ENCODE assay signal across 28 cellular contexts in the genomic region with DNA sequence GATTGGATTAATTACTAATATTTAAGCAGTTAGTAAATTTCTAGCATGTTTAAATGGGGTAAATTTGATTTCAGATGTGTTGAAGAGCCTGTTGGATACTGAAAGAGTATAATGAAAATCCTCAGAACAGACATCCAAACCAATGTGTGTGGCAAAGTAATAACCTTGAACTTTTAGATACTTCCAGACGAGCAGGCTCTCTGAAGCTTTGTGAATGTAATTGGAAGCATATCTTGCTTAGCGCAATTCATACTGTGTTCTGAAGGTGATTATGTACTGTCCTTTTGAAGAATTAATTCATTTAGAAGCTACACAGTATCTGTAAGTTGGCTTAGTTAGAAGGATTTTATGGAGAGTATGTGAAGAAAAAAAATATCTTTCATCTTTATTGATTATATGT.
"Had no signal": no experiment of that assay in that cellular context is flagged by ENCODE, and none has a peak within 500 bp of the region (broad histone marks: within the 10 kb centered on the region; RNA-seq: fewer than 3 reads in every experiment).

No MANE protein-coding gene starts in this region.

- H3K9me3 Mint-ChIP-seq: nephron; stimulated activated effector memory CD8-positive, alpha-beta T cell treated with anti-CD3 and anti-CD28 coated beads, Interleukin-12 subunit alpha, Interleukin-12 subunit beta, amount 100 ng/mL, for 72 hours had no signal

- H3K4me1 ChIP-seq: lower lobe of right lung, pancreas, prostate gland, spleen, thyroid gland, transverse colon, upper lobe of left lung, vagina had no signal

- H3K27ac ChIP-seq: lower lobe of right lung, pancreas, prostate gland, skin epidermis, spleen, thyroid gland, transverse colon, upper lobe of left lung, vagina had no signal

- DNase-seq: hypothalamus; immature natural killer cell; kidney; lower lobe of right lung; mammary epithelial cell; mesenchymal stem cell; naive thymus-derived CD8-positive, alpha-beta T cell; nucleus accumbens; pancreas; posterior cingulate gyrus; retina; right cardiac atrium; spleen; stimulated activated CD4-positive, alpha-beta T cell treated with anti-CD3 and anti-CD28 coated beads, Interleukin-4, amount 100 ng/mL, for 24 hours; stimulated activated naive CD4-positive, alpha-beta T cell; stimulated activated naive CD8-positive, alpha-beta T cell treated with anti-CD3 and anti-CD28 coated beads, Interleukin-15, amount 100 ng/mL, for 72 hours; substantia nigra; thyroid gland; transverse colon; upper lobe of left lung had no signal

- H3K4me1 Mint-ChIP-seq: nephron, neural crest cell had no signal

- ATAC-seq: lower lobe of right lung; naive thymus-derived CD8-positive, alpha-beta T cell; pancreas; right cardiac atrium; sciatic nerve; stimulated activated effector memory CD8-positive, alpha-beta T cell treated with anti-CD3 and anti-CD28 coated beads, Interleukin-12 subunit alpha, Interleukin-12 subunit beta, amount 100 ng/mL, for 72 hours; stimulated activated naive CD8-positive, alpha-beta T cell treated with anti-CD3 and anti-CD28 coated beads, Interleukin-15, amount 100 ng/mL, for 72 hours had no signal

- H3K27me3 Mint-ChIP-seq: naive thymus-derived CD8-positive, alpha-beta T cell; stimulated activated naive CD8-positive, alpha-beta T cell treated with anti-CD3 and anti-CD28 coated beads, Interleukin-15, amount 100 ng/mL, for 72 hours had no signal

- H3K4me3 ChIP-seq: lower lobe of right lung, pancreas, prostate gland, skin epidermis, spleen, thyroid gland, transverse colon, upper lobe of left lung, vagina had no signal

- H3K27me3 ChIP-seq: pancreas, spleen, thyroid gland, transverse colon, upper lobe of left lung, vagina had no signal

- H3K4me3 Mint-ChIP-seq: immature natural killer cell; naive thymus-derived CD8-positive, alpha-beta T cell; nephron; neural crest cell; stimulated activated effector memory CD8-positive, alpha-beta T cell treated with anti-CD3 and anti-CD28 coated beads, Interleukin-12 subunit alpha, Interleukin-12 subunit beta, amount 100 ng/mL, for 72 hours; stimulated activated naive CD8-positive, alpha-beta T cell treated with anti-CD3 and anti-CD28 coated beads, Interleukin-15, amount 100 ng/mL, for 72 hours had no signal

- FAIRE-seq: islet of Langerhans had no signal

- H3K36me3 ChIP-seq: prostate gland had no signal

- H3K27ac Mint-ChIP-seq: nephron; stimulated activated effector memory CD8-positive, alpha-beta T cell treated with anti-CD3 and anti-CD28 coated beads, Interleukin-12 subunit alpha, Interleukin-12 subunit beta, amount 100 ng/mL, for 72 hours; stimulated activated naive CD8-positive, alpha-beta T cell treated with anti-CD3 and anti-CD28 coated beads, Interleukin-15, amount 100 ng/mL, for 72 hours had no signal

- H3K9me3 ChIP-seq: lower lobe of right lung, pancreas, prostate gland, thyroid gland, transverse colon, upper lobe of left lung, vagina had no signal
